In genomic region chr20:23146111-23146640, GRCh38 we compare ENCODE assay signal across 22 cellular contexts.
DNase-seq lines count a peak whose midpoint lies in the region; ATAC-seq and TF ChIP-seq lines count a peak whose summit lies in the region.
"Had no signal": no experiment of that assay in that cellular context is flagged by ENCODE, and none has a peak within 500 bp of the region (broad histone marks: within the 10 kb centered on the region; RNA-seq: fewer than 3 reads in every experiment).

No MANE protein-coding gene starts in this region.

- WGBS in GM23248 (ENCODE audit: low coverage in 1 of 2, low lambda C conversion rate in 2 of 2, missing lambda C conversion rate in 2 of 2), 2 experiments = 76 to 81% methylated on average over 10 to 11 of the region's 11 CpGs
- 59% methylated on average over 11 of the region's 11 CpGs for WGBS in SK-N-SH (ENCODE audit: low lambda C conversion rate)
- WGBS in trophoblast cell (ENCODE audit: extremely low coverage, insufficient coverage, insufficient read length) = no CpG with 5 or more reads among the region's 11 CpGs

- H3K27me3 ChIP-seq in GM23248 (replicated peaks; ENCODE audit: insufficient read depth) (no peaks in the 10 kb centered on the region), PC-9 (ENCODE audit: insufficient read depth, low read depth) (no peaks in the 10 kb centered on the region), skeletal muscle tissue (ENCODE audit: control insufficient read depth in 3 of 3, insufficient read depth in 3 of 3, low read length in 3 of 3) (no peaks in the 10 kb centered on the region), SK-N-SH (ENCODE audit: insufficient read depth) (no peaks in the 10 kb centered on the region), trophoblast cell (ENCODE audit: insufficient read depth, low read length) (no peaks in the 10 kb centered on the region)
- H3K27me3 ChIP-seq: adrenal gland, breast epithelium had no signal

- no peak overlapping the region for H3K14ac ChIP-seq in trophoblast cell (ENCODE audit: low read length)

- H2BK120ac ChIP-seq in trophoblast cell (ENCODE audit: insufficient read depth, low read length, poor library complexity) = no peak overlapping the region

- H3K4me1 ChIP-seq in GM23248 (ENCODE audit: insufficient read depth) (peaks cover 77% of the 10 kb centered on the region), PC-9 (replicated peaks; ENCODE audit: insufficient read depth) (peaks cover 100% of the 10 kb centered on the region), skeletal muscle tissue (ENCODE audit: control insufficient read depth in 3 of 3, insufficient read depth in 3 of 3, low read length in 3 of 3) (peaks cover 90 to 99% (median 96%) of the 10 kb centered on the region in 3 donors), SK-N-SH (ENCODE audit: control insufficient read depth in 1 of 2, insufficient read depth in 2 of 2, low read depth in 1 of 2, low read length in 1 of 2) (peaks cover 0 to 44% of the 10 kb centered on the region in 2 experiments; a peak in 3 of 4 replicates), trophoblast cell (ENCODE audit: control insufficient read depth in 1 of 2, insufficient read depth in 2 of 2, low read length in 2 of 2) (no peaks in the 10 kb centered on the region)
- H3K4me1 ChIP-seq: HAP-1 had no signal

- peak overlapping the region; percentile 77 for H3K9ac ChIP-seq in GM23248
- H3K9ac ChIP-seq in skeletal muscle tissue (ENCODE audit: low read depth in 1 of 3, low read length in 3 of 3) = no peak overlapping the region
- no peak overlapping the region for H3K9ac ChIP-seq in SK-N-SH
- no peak overlapping the region for H3K9ac ChIP-seq in trophoblast cell (ENCODE audit: low read length)

- no TSS peak for BruUV-seq in PC-9 (replicated peaks; lab: Mats Ljungman, UMichigan)

- H3F3A ChIP-seq in GM23248 (ENCODE audit: insufficient read depth) (peaks cover 72% of the 10 kb centered on the region), PC-9 (ENCODE audit: insufficient read depth, low read depth) (peaks cover 63% of the 10 kb centered on the region), SK-N-SH (replicated peaks; ENCODE audit: insufficient read depth) (peaks cover 32% of the 10 kb centered on the region)

- H3K23ac ChIP-seq in trophoblast cell (ENCODE audit: low read length) = no peak overlapping the region

- no peak overlapping the region for H2AK5ac ChIP-seq in trophoblast cell (ENCODE audit: low read length)

- H4K91ac ChIP-seq in trophoblast cell (ENCODE audit: low read depth, low read length) = no peak overlapping the region

- no peaks in the 10 kb centered on the region for H3K79me2 ChIP-seq in GM23248 (ENCODE audit: insufficient read depth)
- H3K79me2 ChIP-seq in PC-9 (ENCODE audit: low read depth) = no peaks in the 10 kb centered on the region
- no peaks in the 10 kb centered on the region for H3K79me2 ChIP-seq in SK-N-SH (ENCODE audit: insufficient read depth)
- H3K79me2 ChIP-seq in trophoblast cell (ENCODE audit: control insufficient read depth, insufficient read depth, low read length, poor library complexity) = no peaks in the 10 kb centered on the region

- H4K12ac ChIP-seq in trophoblast cell (ENCODE audit: low read depth, low read length) = no peak overlapping the region

- TF ChIP-seq CTCF in PC-9 (conservative IDR thresholded peaks at IDR 0.05) (no peak), SK-N-SH (IDR thresholded peaks at IDR 0.05) (no peak)

- H4K20me1 ChIP-seq in GM23248 (ENCODE audit: insufficient read depth) = no peaks in the 10 kb centered on the region
- no peaks in the 10 kb centered on the region for H4K20me1 ChIP-seq in PC-9 (ENCODE audit: insufficient read depth)
- H4K20me1 ChIP-seq in SK-N-SH (ENCODE audit: insufficient read depth) = no peaks in the 10 kb centered on the region

- in situ Hi-C loops in GM23248 (cut with MboI) = no loop called here

- H3K4me3 ChIP-seq in GM23248 (no peak overlapping the region), PC-9 (no peak overlapping the region), skeletal muscle tissue (ENCODE audit: low read length in 3 of 3) (no peak overlapping the region), SK-N-SH (ENCODE audit: low read depth in 2 of 2, low read length in 1 of 2) (no peak overlapping the region), trophoblast cell (ENCODE audit: low read depth, low read length) (no peak overlapping the region)
- H3K4me3 ChIP-seq: adrenal gland, breast epithelium, HAP-1 had no signal

- TF ChIP-seq POLR2A in erythroblast (IDR thresholded peaks at IDR 0.05; ENCODE audit: low read length) = no peak

- no peak for ATAC-seq in HG02610 (IDR thresholded peaks at IDR 0.05; ENCODE audit: unreplicated experiment)
- ATAC-seq: stimulated activated effector memory CD8-positive, alpha-beta T cell treated with anti-CD3 and anti-CD28 coated beads, Interleukin-12 subunit alpha, Interleukin-12 subunit beta, amount 100 ng/mL, for 72 hours had no signal

- intact Hi-C loops in PC-9 (cut with micrococcal nuclease; ENCODE audit: unreplicated experiment) = loop anchor here (10.0 kb wide), 1 partner anchor 209 kb away; the partner anchor contains the start of gene NXT1

- H3K18ac ChIP-seq in trophoblast cell (ENCODE audit: low read length) = no peak overlapping the region

- H2BK5ac ChIP-seq in trophoblast cell (ENCODE audit: low read depth, low read length, poor library complexity) = no peak overlapping the region

- H3K9me3 ChIP-seq in GM23248 (ENCODE audit: low read depth) (no peaks in the 10 kb centered on the region), PC-9 (ENCODE audit: insufficient read depth, low read depth) (no peaks in the 10 kb centered on the region), skeletal muscle tissue (ENCODE audit: control insufficient read depth in 3 of 3, low read length in 3 of 3) (no peaks in the 10 kb centered on the region), SK-N-SH (no peaks in the 10 kb centered on the region), trophoblast cell (ENCODE audit: insufficient read depth, low read depth, low read length) (peaks cover 2% of the 10 kb centered on the region)
- H3K9me3 ChIP-seq: adrenal gland, breast epithelium, HAP-1 had no signal

- no peaks in the 10 kb centered on the region for H3K79me1 ChIP-seq in trophoblast cell (ENCODE audit: low read length)

- no peak overlapping the region for H2AFZ ChIP-seq in GM23248
- no peak overlapping the region for H2AFZ ChIP-seq in PC-9
- no peak overlapping the region for H2AFZ ChIP-seq in SK-N-SH (ENCODE audit: low read depth)
- H2AFZ ChIP-seq in trophoblast cell (ENCODE audit: insufficient read depth, low read length, poor library complexity) = no peak overlapping the region

- DNase-seq in GM23248 (peak; percentile 23), PC-9 (no peak), erythroblast (lab: John Stamatoyannopoulos, UW) (peak; percentile 51 to 74), SK-N-SH (no peak), trophoblast cell (no peak)
- DNase-seq: activated CD4-positive, alpha-beta T cell treated with anti-CD3 and anti-CD28 coated beads for 4 hours; activated naive CD4-positive, alpha-beta T cell treated with Interleukin-2 at 50 U/mL for 16 hours; activated T-cell treated with anti-CD3 and anti-CD28 coated beads, Interleukin-2, amount 50 U/mL, for 24 hours; CD4-positive, alpha-beta T cell; kidney; MM.1S; NCI-H1417; NCI-H2081; NCI-H82; small intestine; SW 1271 had no signal

- no peak overlapping the region for H3K4ac ChIP-seq in trophoblast cell (ENCODE audit: low read depth, low read length)

- H3K4me2 ChIP-seq in GM23248 (ENCODE audit: unreplicated experiment) (peak overlapping the region; percentile 62), PC-9 (0 out of 2 replicates have a peak overlapping the region, but pooled peaks have one; percentile 76), SK-N-SH (no peak overlapping the region; the same call in 1 of the 2 replicates), trophoblast cell (ENCODE audit: low read length) (no peak overlapping the region)

- CTCF ChIA-PET in PC-9 (lab: Charles Lee) = no interaction called here
- CTCF ChIA-PET in SK-N-SH (lab: Yijun Ruan, JAX) = no interaction called here

- peak overlapping the region; percentile 97 for H3K27ac ChIP-seq in GM23248
- peak overlapping the region; percentile 97 for H3K27ac ChIP-seq in PC-9
- H3K27ac ChIP-seq in skeletal muscle tissue (ENCODE audit: low read depth, low read length) = peak overlapping the region; percentile 97
- peak overlapping the region in 1 of 2 experiments; percentile 37; a peak in 2 of 4 replicates for H3K27ac ChIP-seq in SK-N-SH (ENCODE audit: low read depth in 2 of 2, low read length in 1 of 2)
- no peak overlapping the region for H3K27ac ChIP-seq in trophoblast cell (ENCODE audit: low read depth, low read length)
- H3K27ac ChIP-seq: breast epithelium had no signal

- TF ChIP-seq RAD21 in SK-N-SH (IDR thresholded peaks at IDR 0.05; ENCODE audit: low read length) = no peak

- H2BK12ac ChIP-seq in trophoblast cell (ENCODE audit: low read length) = no peak overlapping the region

- no peak overlapping the region for H4K8ac ChIP-seq in trophoblast cell (ENCODE audit: low read depth, low read length)

- H3K36me3 ChIP-seq in GM23248 (ENCODE audit: low read depth) = no peaks in the 10 kb centered on the region
- H3K36me3 ChIP-seq in PC-9 (ENCODE audit: low read depth) = no peaks in the 10 kb centered on the region
- H3K36me3 ChIP-seq in skeletal muscle tissue (ENCODE audit: control insufficient read depth in 3 of 3, insufficient read depth in 3 of 3, low read length in 3 of 3) = peaks cover 0 to 3% (median 0%) of the 10 kb centered on the region in 3 donors
- H3K36me3 ChIP-seq in SK-N-SH (replicated peaks in 1 of 2; ENCODE audit: control insufficient read depth in 1 of 2, insufficient read depth in 2 of 2, low read length in 1 of 2) = no peaks in the 10 kb centered on the region
- no peaks in the 10 kb centered on the region for H3K36me3 ChIP-seq in trophoblast cell (ENCODE audit: control insufficient read depth in 1 of 2, insufficient read depth in 2 of 2, low read length in 2 of 2)
- H3K36me3 ChIP-seq: adrenal gland, breast epithelium, HAP-1 had no signal

- no peak for TF ChIP-seq EP300 in SK-N-SH (IDR thresholded peaks at IDR 0.05; ENCODE audit: borderline replicate concordance in 1 of 2, low read depth in 1 of 2, low read length in 1 of 2)

- POLR2A ChIA-PET in PC-9 (lab: Charles Lee; ENCODE audit: unreplicated experiment) = interaction anchor here (0.8 kb wide), 1 partner anchor 27 kb away, joined by 19 read pairs; no protein-coding TSS in a partner anchor
- POLR2A ChIA-PET in SK-N-SH (lab: Yijun Ruan, JAX) = no interaction called here

- H3K9me2 ChIP-seq in GM23248 (ENCODE audit: insufficient read depth) (no peaks in the 10 kb centered on the region), PC-9 (ENCODE audit: insufficient read depth) (no peaks in the 10 kb centered on the region), SK-N-SH (no peaks in the 10 kb centered on the region)

TF ChIP-seq in SK-N-SH, 30 proteins besides CTCF, POLR2A, EP300 and RAD21 (continues in another document):
- TF ChIP-seq POLR2AphosphoS5 (IDR thresholded peaks at IDR 0.05; ENCODE audit: low read depth, low read length) (no peak), GABPA (IDR thresholded peaks at IDR 0.05; ENCODE audit: low read depth) (no peak), GATA2 (CRISPR knock-in tag; IDR thresholded peaks at IDR 0.05) (no peak), FOXM1 (IDR thresholded peaks at IDR 0.05; ENCODE audit: low read depth) (no peak), ELF1 (IDR thresholded peaks at IDR 0.05) (no peak), EZH2phosphoT487 (IDR thresholded peaks at IDR 0.05; ENCODE audit: borderline replicate concordance, low read depth) (no peak)

Comparison
In these comparisons a context has a peak if more than half of its experiments do, and no peak if none do; other contexts are left out.
1. DNase-seq: peak in GM23248 (single experiment) and erythroblast (2 of 2); none in PC-9 (0 of 2), SK-N-SH (single experiment) and trophoblast cell (0 of 2).
2. H3K4me2 ChIP-seq: peak in GM23248 (single experiment) and PC-9 (single experiment); none in SK-N-SH (single experiment) and trophoblast cell (single experiment).